ENCODE assay signal across 27 cellular contexts in genomic region chr12:66459944-66460482, GRCh38.
"Had no signal": no experiment of that assay in that cellular context is flagged by ENCODE, and none has a peak within 500 bp of the region (broad histone marks: within the 10 kb centered on the region; RNA-seq: fewer than 3 reads in every experiment).

No MANE protein-coding gene starts in this region.

- DNase-seq: colonic mucosa; cortex of kidney; dorsolateral prefrontal cortex; effector CD4-positive, alpha-beta T cell; effector CD8-positive, alpha-beta T cell; effector memory CD4-positive, alpha-beta T cell; effector memory CD8-positive, alpha-beta T cell; endodermal cell; erythroblast; esophagus squamous epithelium; foreskin fibroblast; foreskin keratinocyte; foreskin melanocyte; gastrocnemius medialis; glutamatergic neuron; head of caudate nucleus; heart left ventricle; heart right ventricle had no signal

- H3K36me3 ChIP-seq: colonic mucosa, gastrocnemius medialis, heart left ventricle, heart right ventricle had no signal

- FAIRE-seq: colon, endometrium, endothelial cell of umbilical vein, frontal cortex had no signal

- ATAC-seq: effector memory CD8-positive, alpha-beta T cell; esophagus mucosa; foreskin keratinocyte; gastrocnemius medialis; gastroesophageal sphincter; heart left ventricle; heart right ventricle had no signal

- H3K27ac ChIP-seq: colonic mucosa, coronary artery, dorsolateral prefrontal cortex, epithelial cell of prostate, esophagus muscularis mucosa, esophagus squamous epithelium, foreskin keratinocyte, gastrocnemius medialis, gastroesophageal sphincter, heart left ventricle, heart right ventricle had no signal

- H3K4me1 ChIP-seq: colonic mucosa, esophagus muscularis mucosa, esophagus squamous epithelium, foreskin keratinocyte, gastrocnemius medialis, gastroesophageal sphincter, heart left ventricle, heart right ventricle had no signal

- H3K27me3 ChIP-seq: colonic mucosa, dorsolateral prefrontal cortex, esophagus muscularis mucosa, esophagus squamous epithelium, foreskin keratinocyte, gastrocnemius medialis, gastroesophageal sphincter, heart right ventricle had no signal

- H3K4me3 ChIP-seq: colonic mucosa, coronary artery, dorsolateral prefrontal cortex, esophagus muscularis mucosa, esophagus squamous epithelium, gastrocnemius medialis, gastroesophageal sphincter, heart left ventricle, heart right ventricle had no signal

- H3K9me3 ChIP-seq: colonic mucosa, esophagus muscularis mucosa, esophagus squamous epithelium, gastrocnemius medialis, gastroesophageal sphincter, heart left ventricle, heart right ventricle had no signal
